In genomic region chr5:35938518-35939227, GRCh38 we compare ENCODE assay signal across 9 cellular contexts. TPM values are rescaled to one million over a fixed set of nuclear protein-coding genes. Genes with fewer than 3 reads are reported as not detected.
DNase-seq lines count a peak whose midpoint lies in the region; ATAC-seq and TF ChIP-seq lines count a peak whose summit lies in the region.
"Had no signal": no experiment of that assay in that cellular context is flagged by ENCODE, and none has a peak within 500 bp of the region (broad histone marks: within the 10 kb centered on the region; RNA-seq: fewer than 3 reads in every experiment).

CAPSL (minus strand) TSS chr5:35938622; CDS start chr5:35921120, 17,502 bp downstream.

- intact Hi-C loops in tibial artery (cut with DNase I; ENCODE audit: low total_unique reads): no loop called here

- no peaks in the 10 kb centered on the region for H3K36me3 ChIP-seq in tibial artery

- no peak for ATAC-seq in HG02763 (IDR thresholded peaks at IDR 0.05; ENCODE audit: unreplicated experiment)

- no peaks in the 10 kb centered on the region for H3K4me1 ChIP-seq in tibial artery

- TF ChIP-seq CTCF in NB4 (IDR thresholded peaks at IDR 0.05; ENCODE audit: low read depth, low read length): no peak
- TF ChIP-seq CTCF in tibial artery (IDR thresholded peaks at IDR 0.05): no peak

- H3K4me3 ChIP-seq in NB4 (ENCODE audit: low read depth, low read length) (no peak within 1 kb of the TSS), tibial artery (no peak within 1 kb of the TSS)

- DNase-seq in DMS79 (lab: John Stamatoyannopoulos, UW) (peak; percentile 87), NB4 (ENCODE audit: low read depth) (peak; percentile 26), dedifferentiated amniotic fluid mesenchymal stem cell (ENCODE audit: extremely low spot score) (peak; percentile 74), mucosa of gallbladder (ENCODE audit: low spot score) (peak; percentile 65), tibial artery (no peak), NCI-H526 treated with DMSO at 0.1 percent for 48 hours (lab: John Stamatoyannopoulos, UW) (no peak), HK-2 (ENCODE audit: unreplicated experiment) (no peak)

- TF ChIP-seq POLR2A in NB4 (IDR thresholded peaks at IDR 0.05; ENCODE audit: extremely low read depth, insufficient read length): no peak

- H3K27ac ChIP-seq in tibial artery: no peak within 1 kb of the TSS

- H3K9me3 ChIP-seq in tibial artery: no peaks in the 10 kb centered on the region

- peaks cover 0 to 2% of the 10 kb centered on the region in 2 donors for H3K27me3 ChIP-seq in tibial artery

RNA-seq across cellular contexts. Expression of gene CAPSL, which starts in this region (rescaled TPM):
- not detected for total RNA-seq in mucosa of gallbladder
- total RNA-seq: subcutaneous adipose tissue had no signal

Comparison
In these comparisons a context has a peak if more than half of its experiments do, and no peak if none do; other contexts are left out.
1. Peak in DNase-seq in mucosa of gallbladder; RNA of the gene not detected or under 1 TPM.
2. DNase-seq: peak in DMS79 (single experiment), NB4 (single experiment) and dedifferentiated amniotic fluid mesenchymal stem cell (single experiment); none in tibial artery (0 of 2), NCI-H526 treated with DMSO at 0.1 percent for 48 hours (single experiment) and HK-2 (single experiment).